In genomic region chr4:166045457-166045856, GRCh38 we compare ENCODE assay signal across 19 cellular contexts.
A peak's percentile ranks its signal among the peaks of the same experiment; 100 is the strongest.
DNase-seq lines count a peak whose midpoint lies in the region; ATAC-seq, FAIRE-seq and TF ChIP-seq lines count a peak whose summit lies in the region.
"Had no signal": no experiment of that assay in that cellular context is flagged by ENCODE, and none has a peak within 500 bp of the region (broad histone marks: within the 10 kb centered on the region; RNA-seq: fewer than 3 reads in every experiment).

No MANE protein-coding gene starts in this region.

- no peak for TF ChIP-seq EP300 in H1 (IDR thresholded peaks at IDR 0.05; ENCODE audit: borderline replicate concordance in 1 of 2, low read depth in 2 of 2, low read length in 2 of 2)

- H3K23ac ChIP-seq in H1 (ENCODE audit: insufficient read length), result no peak overlapping the region

- H3K36me3 Mint-ChIP-seq in activated CD4-positive, alpha-beta T cell treated with anti-CD3 and anti-CD28 coated beads, Interleukin-2, amount 10 ng/mL, durations not matched to agents 24 days and 14 days (ENCODE audit: low read depth), result no peaks in the 10 kb centered on the region
- H3K36me3 Mint-ChIP-seq in activated CD4-positive, alpha-beta T cell treated with anti-CD3 and anti-CD28 coated beads, Interleukin-2, amount 10 ng/mL, durations not matched to agents 7 days and 5 days (ENCODE audit: low read depth), result no peaks in the 10 kb centered on the region
- H3K36me3 Mint-ChIP-seq: activated naive CD4-positive, alpha-beta T cell treated with anti-CD3 and anti-CD28 coated beads, Interleukin-2, amount 50 U/mL, for 24 hours had no signal

- TF ChIP-seq POLR2A in H1 (IDR thresholded peaks at IDR 0.05; ENCODE audit: control extremely low read depth in 1 of 2, low read depth in 2 of 2, low read length in 2 of 2), result no peak

- ATAC-seq in GM21515 (IDR thresholded peaks at IDR 0.05; ENCODE audit: unreplicated experiment) (peak; percentile 97), HG03520 (IDR thresholded peaks at IDR 0.05; ENCODE audit: unreplicated experiment) (peak; percentile 89), mucosa of descending colon (no peak)
- ATAC-seq: left lung, right lobe of liver had no signal

- H3K9ac ChIP-seq in H1 (replicated peaks in 1 of 4; ENCODE audit: extremely low read depth in 1 of 4, low read depth in 3 of 4, low read length in 3 of 4), result no peak overlapping the region

- no peaks in the 10 kb centered on the region for H3K27me3 Mint-ChIP-seq in activated CD4-positive, alpha-beta T cell treated with anti-CD3 and anti-CD28 coated beads, Interleukin-2, amount 10 ng/mL, durations not matched to agents 24 days and 14 days
- H3K27me3 Mint-ChIP-seq in activated CD4-positive, alpha-beta T cell treated with anti-CD3 and anti-CD28 coated beads, Interleukin-2, amount 10 ng/mL, durations not matched to agents 7 days and 5 days, result no peaks in the 10 kb centered on the region
- H3K27me3 Mint-ChIP-seq: activated naive CD4-positive, alpha-beta T cell treated with anti-CD3 and anti-CD28 coated beads, Interleukin-2, amount 50 U/mL, for 24 hours had no signal

- H3K27ac ChIP-seq in H1 (ENCODE audit: low read depth, low read length) (no peak overlapping the region), right atrium auricular region (no peak overlapping the region)
- H3K27ac ChIP-seq: epithelial cell of prostate, hepatocyte, left lung, PC-9, right lobe of liver had no signal

- H3K27me3 ChIP-seq in H1 (replicated peaks in 1 of 4; ENCODE audit: control insufficient read depth in 3 of 4, extremely low read depth in 1 of 4, insufficient read depth in 3 of 4, low read length in 3 of 4) (no peaks in the 10 kb centered on the region), right atrium auricular region (no peaks in the 10 kb centered on the region)
- H3K27me3 ChIP-seq: hepatocyte, left lung, right lobe of liver had no signal

- no peak overlapping the region for H2BK5ac ChIP-seq in H1 (ENCODE audit: low read depth, low read length)

- no peak overlapping the region for H3K27ac Mint-ChIP-seq in activated CD4-positive, alpha-beta T cell treated with anti-CD3 and anti-CD28 coated beads, Interleukin-2, amount 10 ng/mL, durations not matched to agents 24 days and 14 days
- no peak overlapping the region for H3K27ac Mint-ChIP-seq in activated CD4-positive, alpha-beta T cell treated with anti-CD3 and anti-CD28 coated beads, Interleukin-2, amount 10 ng/mL, durations not matched to agents 7 days and 5 days
- H3K27ac Mint-ChIP-seq: activated naive CD4-positive, alpha-beta T cell treated with anti-CD3 and anti-CD28 coated beads, Interleukin-2, amount 50 U/mL, for 24 hours; nephron progenitor cell; T-helper 1 cell treated with Interleukin-12 subunit alpha and Interleukin-12 subunit beta and Interleukin-4 antibody, amounts not matched to agents 30 μg/mL and 1 μg/mL, for 36 hours had no signal

- no peaks in the 10 kb centered on the region for H3K23me2 ChIP-seq in H1 (ENCODE audit: low read depth, low read length)

- TF ChIP-seq RAD21 in H1 (IDR thresholded peaks at IDR 0.05 in 1 of 2, conservative IDR thresholded peaks at IDR 0.05 in 1 of 2; ENCODE audit: low read depth in 2 of 2, low read length in 2 of 2), result no peak

- H3K4me1 Mint-ChIP-seq in activated CD4-positive, alpha-beta T cell treated with anti-CD3 and anti-CD28 coated beads, Interleukin-2, amount 10 ng/mL, durations not matched to agents 24 days and 14 days, result no peaks in the 10 kb centered on the region
- H3K4me1 Mint-ChIP-seq in activated CD4-positive, alpha-beta T cell treated with anti-CD3 and anti-CD28 coated beads, Interleukin-2, amount 10 ng/mL, durations not matched to agents 7 days and 5 days, result no peaks in the 10 kb centered on the region
- H3K4me1 Mint-ChIP-seq: activated naive CD4-positive, alpha-beta T cell treated with anti-CD3 and anti-CD28 coated beads, Interleukin-2, amount 50 U/mL, for 24 hours; nephron progenitor cell had no signal

- no peak overlapping the region for H4K91ac ChIP-seq in H1 (replicated peaks; ENCODE audit: insufficient read length, low read length)

- H2BK15ac ChIP-seq in H1 (ENCODE audit: low read length), result no peak overlapping the region

- H3K79me1 ChIP-seq in H1 (ENCODE audit: low read depth, low read length), result no peaks in the 10 kb centered on the region

- H3K4ac ChIP-seq in H1 (replicated peaks; ENCODE audit: insufficient read length, low read depth, low read length), result no peak overlapping the region

- no peak overlapping the region for H3K56ac ChIP-seq in H1 (replicated peaks; ENCODE audit: insufficient read length, low read depth, low read length)

- H3K36me3 ChIP-seq in H1 (ENCODE audit: control insufficient read depth in 2 of 4, insufficient read depth in 4 of 4, low read length in 3 of 4), result no peaks in the 10 kb centered on the region
- H3K36me3 ChIP-seq in mucosa of descending colon (ENCODE audit: low read depth), result no peaks in the 10 kb centered on the region
- H3K36me3 ChIP-seq in right atrium auricular region, result no peaks in the 10 kb centered on the region
- H3K36me3 ChIP-seq: left lung, right lobe of liver had no signal

- POLR2A ChIA-PET in activated CD4-positive, alpha-beta T cell treated with anti-CD3 and anti-CD28 coated beads, Interleukin-2, amount 10 ng/mL, durations not matched to agents 7 days and 5 days (lab: Charles Lee), result no interaction called here
- POLR2A ChIA-PET in H1 (lab: Charles Lee; ENCODE audit: partially characterized antibody), result no interaction called here

- intact Hi-C loops in activated CD4-positive, alpha-beta T cell treated with anti-CD3 and anti-CD28 coated beads, Interleukin-2, amount 10 ng/mL, durations not matched to agents 24 days and 14 days (cut with micrococcal nuclease), result no loop called here
- intact Hi-C loops in mucosa of descending colon (cut with DNase I, micrococcal nuclease), result no loop called here

- no peaks in the 10 kb centered on the region for H3K9me3 ChIP-seq in H1 (ENCODE audit: insufficient read depth in 2 of 2, low read depth in 1 of 2, low read length in 1 of 2)
- H3K9me3 ChIP-seq in mucosa of descending colon, result no peaks in the 10 kb centered on the region
- no peaks in the 10 kb centered on the region for H3K9me3 ChIP-seq in right atrium auricular region
- H3K9me3 ChIP-seq: Caco-2, left lung, right lobe of liver had no signal

- no peaks in the 10 kb centered on the region for H3K9me3 Mint-ChIP-seq in activated CD4-positive, alpha-beta T cell treated with anti-CD3 and anti-CD28 coated beads, Interleukin-2, amount 10 ng/mL, durations not matched to agents 24 days and 14 days
- no peaks in the 10 kb centered on the region for H3K9me3 Mint-ChIP-seq in activated CD4-positive, alpha-beta T cell treated with anti-CD3 and anti-CD28 coated beads, Interleukin-2, amount 10 ng/mL, durations not matched to agents 7 days and 5 days
- H3K9me3 Mint-ChIP-seq: activated naive CD4-positive, alpha-beta T cell treated with anti-CD3 and anti-CD28 coated beads, Interleukin-2, amount 50 U/mL, for 24 hours; nephron progenitor cell; T-helper 1 cell treated with Interleukin-12 subunit alpha and Interleukin-12 subunit beta and Interleukin-4 antibody, amounts not matched to agents 30 μg/mL and 1 μg/mL, for 36 hours had no signal

- H3K18ac ChIP-seq in H1 (ENCODE audit: extremely low read depth, low read length), result no peak overlapping the region

- 81% methylated on average over 9 of the region's 9 CpGs; no CpG with 5 or more reads in 1 of the 2 experiments for WGBS in H1 (ENCODE audit: extremely low coverage in 1 of 2, insufficient coverage in 1 of 2, insufficient read length in 1 of 2, insufficient replicate concordance in 2 of 2, low coverage in 1 of 2, low lambda C conversion rate in 2 of 2, missing lambda C conversion rate in 1 of 2), 2 experiments

- H3K14ac ChIP-seq in H1 (ENCODE audit: insufficient read length), result no peak overlapping the region

- no peaks in the 10 kb centered on the region for H3K79me2 ChIP-seq in H1 (ENCODE audit: control insufficient read depth in 1 of 2, insufficient read depth in 2 of 2, low read length in 2 of 2)
- H3K79me2 ChIP-seq: hepatocyte had no signal

- no peak overlapping the region for H2AK5ac ChIP-seq in H1 (ENCODE audit: low read depth, low read length)

- H4K8ac ChIP-seq in H1 (ENCODE audit: extremely low read depth, insufficient read depth, low read length), result no peak overlapping the region

- TF ChIP-seq CTCF in H1 (IDR thresholded peaks at IDR 0.05; ENCODE audit: control extremely low read depth in 1 of 3, insufficient read depth in 1 of 3, low read depth in 1 of 3, low read length in 3 of 3) (no peak), mucosa of descending colon (IDR thresholded peaks at IDR 0.05) (no peak), right atrium auricular region (IDR thresholded peaks at IDR 0.05) (no peak)

- no peak overlapping the region for H3K4me3 Mint-ChIP-seq in activated CD4-positive, alpha-beta T cell treated with anti-CD3 and anti-CD28 coated beads, Interleukin-2, amount 10 ng/mL, durations not matched to agents 24 days and 14 days
- no peak overlapping the region for H3K4me3 Mint-ChIP-seq in activated CD4-positive, alpha-beta T cell treated with anti-CD3 and anti-CD28 coated beads, Interleukin-2, amount 10 ng/mL, durations not matched to agents 7 days and 5 days
- H3K4me3 Mint-ChIP-seq: activated naive CD4-positive, alpha-beta T cell treated with anti-CD3 and anti-CD28 coated beads, Interleukin-2, amount 50 U/mL, for 24 hours; nephron progenitor cell; T-helper 1 cell treated with Interleukin-12 subunit alpha and Interleukin-12 subunit beta and Interleukin-4 antibody, amounts not matched to agents 30 μg/mL and 1 μg/mL, for 36 hours had no signal

- no peaks in the 10 kb centered on the region for H4K20me1 ChIP-seq in H1 (replicated peaks in 1 of 2; ENCODE audit: control insufficient read depth in 1 of 2, insufficient read depth in 2 of 2, low read length in 2 of 2)

- H3K4me1 ChIP-seq in H1 (replicated peaks in 1 of 4; ENCODE audit: control insufficient read depth in 3 of 4, insufficient read depth in 4 of 4, low read length in 3 of 4) (no peaks in the 10 kb centered on the region), mucosa of descending colon (ENCODE audit: low read depth) (no peaks in the 10 kb centered on the region), right atrium auricular region (no peaks in the 10 kb centered on the region)
- H3K4me1 ChIP-seq: left lung, right lobe of liver had no signal

- H2BK20ac ChIP-seq in H1 (ENCODE audit: low read length), result no peak overlapping the region

- DNase-seq in activated CD4-positive, alpha-beta T cell treated with anti-CD3 and anti-CD28 coated beads, Interleukin-2, amount 10 ng/mL, durations not matched to agents 24 days and 14 days, result peak; percentile 64
- no peak for DNase-seq in activated CD4-positive, alpha-beta T cell treated with anti-CD3 and anti-CD28 coated beads, Interleukin-2, amount 10 ng/mL, durations not matched to agents 7 days and 5 days
- DNase-seq in H1 (ENCODE audit: low read depth in 1 of 2, low spot score in 2 of 2) (no peak), middle frontal gyrus (ENCODE audit: extremely low spot score, low spot score) (no peak), mucosa of descending colon (no peak), right atrium auricular region (ENCODE audit: low spot score) (no peak)
- DNase-seq: Caco-2, left lung, NCI-H1092, NCI-H226, nephron progenitor cell, PC-9, right lobe of liver had no signal

- CTCF ChIA-PET in activated CD4-positive, alpha-beta T cell treated with anti-CD3 and anti-CD28 coated beads, Interleukin-2, amount 10 ng/mL, durations not matched to agents 7 days and 5 days (lab: Charles Lee), result no interaction called here
- CTCF ChIA-PET in H1 (lab: Charles Lee; ENCODE audit: partially characterized antibody), result no interaction called here

- no peak overlapping the region for H4K5ac ChIP-seq in H1 (ENCODE audit: insufficient read length, low read depth, low read length)

- no peak overlapping the region for H2BK120ac ChIP-seq in H1 (replicated peaks; ENCODE audit: low read depth, low read length)

- no peak overlapping the region for H3K4me2 ChIP-seq in H1 (ENCODE audit: insufficient read depth in 1 of 2, low read depth in 2 of 2, low read length in 2 of 2)
- H3K4me2 ChIP-seq: hepatocyte, PC-9 had no signal

- FAIRE-seq in H1 (lab: Jason Lieb, UNC), result no peak

- H2AFZ ChIP-seq in H1 (ENCODE audit: low read length), result peak overlapping the region; percentile 19
- H2AFZ ChIP-seq: hepatocyte, PC-9 had no signal

- H2BK12ac ChIP-seq in H1 (ENCODE audit: low read depth, low read length), result no peak overlapping the region

- H3K4me3 ChIP-seq in H1 (ENCODE audit: extremely low read depth in 1 of 4, insufficient read depth in 2 of 4, low read depth in 3 of 4, low read length in 4 of 4), result no peak overlapping the region
- H3K4me3 ChIP-seq in mucosa of descending colon, result no peak overlapping the region
- H3K4me3 ChIP-seq in right atrium auricular region, result no peak overlapping the region
- H3K4me3 ChIP-seq: hepatocyte, left lung, PC-9, right lobe of liver had no signal
